In genomic region chr4:10673817-10674369, GRCh38 we compare ENCODE assay signal across 14 cellular contexts. TPM values are rescaled to one million over a fixed set of nuclear protein-coding genes. Genes with fewer than 3 reads are reported as not detected.
DNase-seq lines count a peak whose midpoint lies in the region; ATAC-seq, FAIRE-seq and TF ChIP-seq lines count a peak whose summit lies in the region.
"Had no signal": no experiment of that assay in that cellular context is flagged by ENCODE, and none has a peak within 500 bp of the region (broad histone marks: within the 10 kb centered on the region; RNA-seq: fewer than 3 reads in every experiment).

No MANE protein-coding gene starts in this region.

- no peaks in the 10 kb centered on the region for H3F3A ChIP-seq in PC-3 (ENCODE audit: low read length, unreplicated experiment)

- no peaks in the 10 kb centered on the region for H3K79me2 ChIP-seq in PC-3 (ENCODE audit: low read length)

- H3K4me3 ChIP-seq in PC-3 (ENCODE audit: low read length): no peak overlapping the region

- no TSS peak for BruUV-seq in PC-3 (replicated peaks; lab: Mats Ljungman, UMichigan)

- no peak overlapping the region for H2AFZ ChIP-seq in PC-3 (ENCODE audit: low read length)

- H3K27me3 ChIP-seq in PC-3 (ENCODE audit: low read length): no peaks in the 10 kb centered on the region

- H3K4me1 ChIP-seq in PC-3 (ENCODE audit: insufficient read depth, low read length): no peaks in the 10 kb centered on the region

- intact Hi-C loops in PC-3 (cut with micrococcal nuclease): no loop called here

- H3K36me3 ChIP-seq in PC-3 (ENCODE audit: low read depth, low read length): no peaks in the 10 kb centered on the region

- ATAC-seq in activated CD4-positive, CD25-positive, alpha-beta regulatory T cell treated with anti-CD3 and anti-CD28 coated beads, Interleukin-2, amount 50 U/mL, for 24 hours: peak; percentile 7 to 12
- ATAC-seq in GM21529 (IDR thresholded peaks at IDR 0.05; ENCODE audit: unreplicated experiment): peak; percentile 73
- ATAC-seq in HG03135 (IDR thresholded peaks at IDR 0.05; ENCODE audit: unreplicated experiment): peak; percentile 64
- no peak for ATAC-seq in PC-3

- no peaks in the 10 kb centered on the region for H3K9me3 ChIP-seq in PC-3 (ENCODE audit: low read length)

- H4K20me1 ChIP-seq in PC-3 (ENCODE audit: low read length): no peaks in the 10 kb centered on the region

- no peaks in the 10 kb centered on the region for H3K9me2 ChIP-seq in PC-3 (replicated peaks; ENCODE audit: low read length)

- TF ChIP-seq CTCF in D721Med (IDR thresholded peaks at IDR 0.05; ENCODE audit: insufficient read depth, missing control alignments): no peak
- no peak for TF ChIP-seq CTCF in PC-3 (conservative IDR thresholded peaks at IDR 0.05; ENCODE audit: low read depth, low read length)

- POLR2A ChIA-PET in PC-3 (lab: Charles Lee; ENCODE audit: unreplicated experiment): no interaction called here

- CTCF ChIA-PET in PC-3 (lab: Charles Lee): no interaction called here

- H3K27ac ChIP-seq in PC-3 (ENCODE audit: low read length): no peak overlapping the region
- H3K27ac ChIP-seq: epithelial cell of prostate had no signal

- H3K4me2 ChIP-seq in PC-3 (ENCODE audit: low read length): no peak overlapping the region

- no peak for DNase-seq in activated CD4-positive, CD25-positive, alpha-beta regulatory T cell (lab: John Stamatoyannopoulos, UW)
- DNase-seq in myocyte (ENCODE audit: low read depth) (peak; percentile 44), D721Med (ENCODE audit: insufficient read length, low spot score) (no peak), PC-3 (no peak)
- DNase-seq in activated CD4-positive, alpha-beta T cell treated with anti-CD3 and anti-CD28 coated beads, Interleukin-2, amount 50 U/mL, for 1 hour: no peak
- DNase-seq: 8988T, NCI-H1694 treated with DMSO at 0.1 percent for 48 hours had no signal

- FAIRE-seq in D721Med (lab: Jason Lieb, UNC): no peak
- FAIRE-seq: astrocyte, HTR-8/SVneo, keratinocyte had no signal

- no peak overlapping the region for H3K9ac ChIP-seq in PC-3 (ENCODE audit: low read length)

RNA-seq across cellular contexts. Expression of gene CLNK, which starts 10.7 kb away (rescaled TPM):
- total RNA-seq in myocyte: not detected in 2 replicates
- not detected for polyA plus RNA-seq in myocyte (2012)
- total RNA-seq in PC-3 (2014; rRNA removed): not detected in 2 replicates
- total RNA-seq: astrocyte had no signal
- polyA plus RNA-seq: keratinocyte had no signal
